In genomic region chr3:19206540-19206939, GRCh38 we compare ENCODE assay signal across 4 cellular contexts. TPM values are rescaled to one million over a fixed set of nuclear protein-coding genes. Genes with fewer than 3 reads are reported as not detected.
"Had no signal": no experiment of that assay in that cellular context is flagged by ENCODE, and none has a peak within 500 bp of the region (broad histone marks: within the 10 kb centered on the region; RNA-seq: fewer than 3 reads in every experiment).

No MANE protein-coding gene starts in this region.

- DNase-seq: GM23248, H9, HCEC 1CT, IMR-90 had no signal

- H3K9me3 Mint-ChIP-seq: H9 had no signal

- H3K4me1 Mint-ChIP-seq: H9 had no signal

- H3K4me3 ChIP-seq: GM23248 had no signal

- H3K4me3 Mint-ChIP-seq: H9 had no signal

- H3K27ac ChIP-seq: GM23248 had no signal

RNA-seq across cellular contexts. Expression of gene KCNH8, which starts 58.2 kb away (rescaled TPM):
- total RNA-seq: GM23248, IMR-90 had no signal
- polyA plus RNA-seq: GM23248, IMR-90 had no signal
